In genomic region chr16:85006639-85007038, GRCh38 we compare ENCODE assay signal across 14 cellular contexts. TPM values are rescaled to one million over a fixed set of nuclear protein-coding genes. Genes with fewer than 3 reads are reported as not detected.
DNase-seq lines count a peak whose midpoint lies in the region; ATAC-seq and TF ChIP-seq lines count a peak whose summit lies in the region.
"Had no signal": no experiment of that assay in that cellular context is flagged by ENCODE, and none has a peak within 500 bp of the region (broad histone marks: within the 10 kb centered on the region; RNA-seq: fewer than 3 reads in every experiment).

No MANE protein-coding gene starts in this region.

- TF ChIP-seq CTCF in WTC11 (IDR thresholded peaks at IDR 0.05) (no peak), fibroblast of villous mesenchyme (IDR thresholded peaks at IDR 0.05; ENCODE audit: insufficient read depth, low read depth, low read length) (no peak)

- 0 out of 2 replicates have a peak, but pooled peaks cover 4% of the 10 kb centered on the region for H3K36me3 ChIP-seq in GM23248 (ENCODE audit: low read depth)

- peaks cover 41% of the 10 kb centered on the region for H3K4me1 Mint-ChIP-seq in WTC11
- peaks cover 66% of the 10 kb centered on the region for H3K4me1 Mint-ChIP-seq in stimulated activated effector memory CD8-positive, alpha-beta T cell treated with anti-CD3 and anti-CD28 coated beads, Interleukin-12 subunit alpha, Interleukin-12 subunit beta, amount 100 ng/mL, for 72 hours

- ATAC-seq in WTC11: no peak
- ATAC-seq in stimulated activated effector memory CD8-positive, alpha-beta T cell treated with anti-CD3 and anti-CD28 coated beads, Interleukin-12 subunit alpha, Interleukin-12 subunit beta, amount 100 ng/mL, for 72 hours: no peak
- no peak for ATAC-seq in HG02852 (IDR thresholded peaks at IDR 0.05; ENCODE audit: unreplicated experiment)
- no peak for ATAC-seq in HG03469 (IDR thresholded peaks at IDR 0.05; ENCODE audit: unreplicated experiment)
- ATAC-seq: T-cell had no signal

- peaks cover 31% of the 10 kb centered on the region for H3F3A ChIP-seq in GM23248 (ENCODE audit: insufficient read depth)

- peak overlapping the region; percentile 94 for H3K27ac ChIP-seq in GM23248
- H3K27ac ChIP-seq: parathyroid adenoma had no signal

- 60 to 67% methylated on average over 7 of the region's 7 CpGs for WGBS in GM23248 (ENCODE audit: low coverage in 1 of 2, low lambda C conversion rate in 2 of 2, missing lambda C conversion rate in 2 of 2), 2 experiments

- H4K20me1 ChIP-seq in GM23248 (ENCODE audit: insufficient read depth): no peaks in the 10 kb centered on the region

- POLR2A ChIA-PET in WTC11 (lab: Charles Lee): no interaction called here

- H3K4me2 ChIP-seq in GM23248 (ENCODE audit: unreplicated experiment): peak overlapping the region; percentile 88

- no peaks in the 10 kb centered on the region; the same call in 1 of the 2 replicates for H3K36me3 Mint-ChIP-seq in WTC11
- H3K36me3 Mint-ChIP-seq in stimulated activated effector memory CD8-positive, alpha-beta T cell treated with anti-CD3 and anti-CD28 coated beads, Interleukin-12 subunit alpha, Interleukin-12 subunit beta, amount 100 ng/mL, for 72 hours: peaks cover 35% of the 10 kb centered on the region

- CTCF ChIA-PET in WTC11 (lab: Charles Lee): interaction anchor here (2.0 kb wide), 1 partner anchor 80 kb away, joined by 7 read pairs; no protein-coding TSS in a partner anchor

- no peak overlapping the region for H3K9ac ChIP-seq in GM23248
- H3K9ac ChIP-seq: parathyroid adenoma had no signal

- in situ Hi-C loops in GM23248 (cut with MboI): no loop called here

- no peak overlapping the region for H3K4me3 Mint-ChIP-seq in WTC11
- H3K4me3 Mint-ChIP-seq in stimulated activated effector memory CD8-positive, alpha-beta T cell treated with anti-CD3 and anti-CD28 coated beads, Interleukin-12 subunit alpha, Interleukin-12 subunit beta, amount 100 ng/mL, for 72 hours: no peak overlapping the region
- H3K4me3 Mint-ChIP-seq: T-cell had no signal

- peaks cover 54% of the 10 kb centered on the region for H3K4me1 ChIP-seq in GM23248 (ENCODE audit: insufficient read depth)

- H3K9me2 ChIP-seq in GM23248 (ENCODE audit: insufficient read depth): no peaks in the 10 kb centered on the region

- H3K9me3 ChIP-seq in GM23248 (ENCODE audit: low read depth): no peaks in the 10 kb centered on the region

- no peak overlapping the region for H2AFZ ChIP-seq in GM23248
- H2AFZ ChIP-seq: parathyroid adenoma had no signal

- H3K27ac Mint-ChIP-seq in WTC11: 0 out of 2 replicates have a peak overlapping the region, but pooled peaks have one; percentile 57
- peak overlapping the region; percentile 27 for H3K27ac Mint-ChIP-seq in stimulated activated effector memory CD8-positive, alpha-beta T cell treated with anti-CD3 and anti-CD28 coated beads, Interleukin-12 subunit alpha, Interleukin-12 subunit beta, amount 100 ng/mL, for 72 hours
- H3K27ac Mint-ChIP-seq: T-cell had no signal

- no peaks in the 10 kb centered on the region for H3K27me3 ChIP-seq in GM23248 (replicated peaks; ENCODE audit: insufficient read depth)

- peaks cover 83% of the 10 kb centered on the region for H3K79me2 ChIP-seq in GM23248 (ENCODE audit: insufficient read depth)

- H3K4me3 ChIP-seq in GM23248: 0 out of 2 replicates have a peak overlapping the region, but pooled peaks have one; percentile 13
- H3K4me3 ChIP-seq in fibroblast of villous mesenchyme (ENCODE audit: low read depth, low read length): no peak overlapping the region
- H3K4me3 ChIP-seq: skin epidermis had no signal

- DNase-seq in GM23248 (no peak), WTC11 (ENCODE audit: low spot score) (no peak), fibroblast of villous mesenchyme (ENCODE audit: low read depth) (peak; percentile 62), NCI-H510A (lab: John Stamatoyannopoulos, UW) (no peak), SK-N-DZ (ENCODE audit: low spot score) (no peak)
- no peak for DNase-seq in stimulated activated effector memory CD8-positive, alpha-beta T cell treated with anti-CD3 and anti-CD28 coated beads, Interleukin-12 subunit alpha, Interleukin-12 subunit beta, amount 100 ng/mL, for 72 hours (ENCODE audit: low spot score in 2 of 2)
- DNase-seq: activated naive CD4-positive, alpha-beta T cell; NCI-H1930; stimulated activated CD4-positive, alpha-beta T cell treated with anti-CD3 and anti-CD28 coated beads, Interleukin-4, amount 100 ng/mL, for 1 hour; T-cell had no signal

- no peaks in the 10 kb centered on the region for H3K9me3 Mint-ChIP-seq in WTC11
- no peaks in the 10 kb centered on the region for H3K9me3 Mint-ChIP-seq in stimulated activated effector memory CD8-positive, alpha-beta T cell treated with anti-CD3 and anti-CD28 coated beads, Interleukin-12 subunit alpha, Interleukin-12 subunit beta, amount 100 ng/mL, for 72 hours
- H3K9me3 Mint-ChIP-seq: T-cell had no signal

- H3K27me3 Mint-ChIP-seq in WTC11 (ENCODE audit: low read depth): no peaks in the 10 kb centered on the region
- H3K27me3 Mint-ChIP-seq: T-cell had no signal

TF ChIP-seq in WTC11, 78 proteins besides CTCF, POLR2A, EP300 and RAD21:
- TF ChIP-seq SOX15 (CRISPR knock-in tag; IDR thresholded peaks at IDR 0.05): no peak
- TF ChIP-seq ZNF317 (CRISPR knock-in tag; IDR thresholded peaks at IDR 0.05; ENCODE audit: borderline replicate concordance, low read depth): no peak
- TF ChIP-seq ATF1 (CRISPR knock-in tag; IDR thresholded peaks at IDR 0.05): no peak
- no peak for TF ChIP-seq RORB (CRISPR knock-in tag; IDR thresholded peaks at IDR 0.05)
- TF ChIP-seq FOXP4 (CRISPR knock-in tag; IDR thresholded peaks at IDR 0.05): no peak

RNA-seq across cellular contexts. Expression of gene ZDHHC7, which starts 4.7 kb away (rescaled TPM):
- total RNA-seq in GM23248 (2014; rRNA removed; shearing (Covaris generic)): 71.8 and 95.2 TPM in 2 replicates
- polyA plus RNA-seq in GM23248 (2016; fragmentation: Nextera tagmentation; extraction: Ambion mirVana): 39.3 and 39.9 TPM in 2 replicates
- total RNA-seq in WTC11 (2021) (35.7 to 38.7 TPM (median 38.1 TPM) in 3 replicates), fibroblast of villous mesenchyme (109 and 164 TPM in 2 replicates)
- polyA plus RNA-seq in SK-N-DZ (2014; cell fraction: cytosol; rRNA removed): 39.0 and 53.6 TPM in 2 replicates
- polyA plus RNA-seq in SK-N-DZ (2014; cell fraction: nucleus; rRNA removed): 35.6 and 39.4 TPM in 2 replicates

RNA-seq across cellular contexts. Expression of gene KIAA0513, which starts 21.0 kb away (rescaled TPM):
- total RNA-seq in GM23248 (2014; rRNA removed; shearing (Covaris generic)): 5.3 and 7.6 TPM in 2 replicates
- 5.4 and 5.8 TPM in 2 replicates for polyA plus RNA-seq in GM23248 (2016; fragmentation: Nextera tagmentation; extraction: Ambion mirVana)
- total RNA-seq in WTC11 (2021) (6.4 to 7.8 TPM (median 7.3 TPM) in 3 replicates), fibroblast of villous mesenchyme (17.7 and 26.3 TPM in 2 replicates)
- polyA plus RNA-seq in SK-N-DZ (2014; cell fraction: cytosol; rRNA removed): 2.2 and 2.8 TPM in 2 replicates
- 0.80 and 1.2 TPM in 2 replicates for polyA plus RNA-seq in SK-N-DZ (2014; cell fraction: nucleus; rRNA removed)
